Comparison of ENCODE assay signal across 36 cellular contexts in the genomic region with DNA sequence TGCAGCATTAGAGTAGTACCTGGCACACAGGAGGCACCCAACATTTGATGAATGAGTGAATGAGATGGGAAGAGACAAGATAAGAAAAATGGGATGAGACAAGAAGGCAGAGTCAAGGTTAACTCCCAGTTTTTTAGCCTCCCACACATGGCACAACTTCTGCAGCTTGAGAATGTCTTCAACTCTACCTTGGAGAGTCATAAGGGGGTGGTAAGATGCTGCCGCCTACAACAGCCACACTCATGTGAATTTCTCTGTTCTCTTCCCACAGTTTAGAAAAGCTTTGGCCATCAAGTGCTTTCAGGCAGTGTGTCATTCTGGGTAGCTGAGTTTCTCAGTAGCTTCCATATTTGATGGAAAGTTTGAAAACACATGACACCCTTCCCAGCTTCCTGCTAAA. TPM values are rescaled to one million over a fixed set of nuclear protein-coding genes. Genes with fewer than 3 reads are reported as not detected.
"Had no signal": no experiment of that assay in that cellular context is flagged by ENCODE, and none has a peak within 500 bp of the region (broad histone marks: within the 10 kb centered on the region; RNA-seq: fewer than 3 reads in every experiment).

No MANE protein-coding gene starts in this region.

- H3K4me3 ChIP-seq: adrenal gland, ascending aorta, body of pancreas, breast epithelium, cardiac muscle cell had no signal

- H3K27me3 ChIP-seq: adrenal gland, ascending aorta, body of pancreas, brain microvascular endothelial cell, breast epithelium, cardiac muscle cell had no signal

- H3K27ac ChIP-seq: adrenal gland, ascending aorta, body of pancreas, brain microvascular endothelial cell, breast epithelium, cardiac muscle cell had no signal

- H3K36me3 ChIP-seq: adrenal gland, ascending aorta, brain microvascular endothelial cell, breast epithelium, cardiac muscle cell had no signal

- DNase-seq: activated effector memory CD4-positive, alpha-beta T cell treated with anti-CD3 and anti-CD28 coated beads, Interleukin-2, amount 50 U/mL, for 16 hours; activated effector memory CD4-positive, alpha-beta T cell treated with Interleukin-2 at 50 U/mL for 16 hours; activated gamma-delta T cell; activated gamma-delta T cell treated with Interleukin-2 at 50 U/mL for 16 hours; activated naive CD4-positive, alpha-beta T cell; activated naive CD4-positive, alpha-beta T cell treated with anti-CD3 and anti-CD28 coated beads for 36 hours; activated naive CD4-positive, alpha-beta T cell treated with anti-CD3 and anti-CD28 coated beads, Interleukin-2, amount 10 ng/mL, durations not matched to agents 7 days and 5 days; activated naive CD4-positive, alpha-beta T cell treated with anti-CD3 and anti-CD28 coated beads, Interleukin-2, amount 50 U/mL, for 16 hours; activated naive CD4-positive, alpha-beta T cell treated with Interleukin-2 at 50 U/mL for 16 hours; activated naive CD8-positive, alpha-beta T cell treated with anti-CD3 and anti-CD28 coated beads for 36 hours; activated naive CD8-positive, alpha-beta T cell treated with anti-CD3 and anti-CD28 coated beads, Interleukin-2, amount 10 ng/mL, durations not matched to agents 7 days and 5 days; activated naive CD8-positive, alpha-beta T cell treated with anti-CD3 and anti-CD28 coated beads, Interleukin-2, amount 50 U/mL, for 24 hours; activated T-cell treated with anti-CD3 and anti-CD28 coated beads, Interleukin-2, amount 50 U/mL, for 1 hour; activated T-cell treated with anti-CD3 and anti-CD28 coated beads, Interleukin-2, amount 50 U/mL, for 24 hours; activated T-cell treated with anti-CD3 and anti-CD28 coated beads, Interleukin-2, amount 50 U/mL, for 4 hours; activated T-cell treated with anti-CD3 and anti-CD28 coated beads, Interleukin-2, amount 50 U/mL, for 48 hours; activated T-cell treated with anti-CD3 and anti-CD28 coated beads, Interleukin-2, amount 50 U/mL, for 72 hours; adrenal gland; amniotic stem cell; amygdala; anterior cingulate cortex; aorta; body of pancreas; brain microvascular endothelial cell; central memory CD4-positive, alpha-beta T cell; cerebellar nuclear complex had no signal

- H3K9me3 ChIP-seq: adrenal gland, ascending aorta, breast epithelium had no signal

- H3K4me1 ChIP-seq: adrenal gland, ascending aorta, body of pancreas, breast epithelium had no signal

- ATAC-seq: activated naive CD4-positive, alpha-beta T cell treated with anti-CD3 and anti-CD28 coated beads, Interleukin-2, amount 50 U/mL, for 72 hours; activated naive CD8-positive, alpha-beta T cell treated with anti-CD3 and anti-CD28 coated beads, Interleukin-2, amount 50 U/mL, for 24 hours; activated T-cell treated with anti-CD3 and anti-CD28 coated beads, Interleukin-2, amount 50 U/mL, for 4 hours; activated T-cell treated with anti-CD3 and anti-CD28 coated beads, Interleukin-2, amount 50 U/mL, for 72 hours; activated T-helper 17 cell treated with anti-CD3 and anti-CD28 coated beads, Interleukin-2, amount 50 U/mL, for 72 hours; body of pancreas had no signal

RNA-seq across cellular contexts. Expression of gene GPR6, which starts 19.5 kb away (rescaled TPM):
- total RNA-seq: activated naive CD4-positive, alpha-beta T cell treated with anti-CD3 and anti-CD28 coated beads for 36 hours; activated naive CD4-positive, alpha-beta T cell treated with anti-CD3 and anti-CD28 coated beads, Interleukin-2, amount 50 U/mL, for 72 hours; activated naive CD8-positive, alpha-beta T cell treated with anti-CD3 and anti-CD28 coated beads for 36 hours; activated naive CD8-positive, alpha-beta T cell treated with anti-CD3 and anti-CD28 coated beads, Interleukin-2, amount 10 ng/mL, durations not matched to agents 7 days and 5 days; activated T-cell treated with anti-CD3 and anti-CD28 coated beads, Interleukin-2, amount 50 U/mL, for 4 hours; activated T-cell treated with anti-CD3 and anti-CD28 coated beads, Interleukin-2, amount 50 U/mL, for 72 hours; activated T-helper 1 cell treated with anti-CD3 and anti-CD28 coated beads, Interleukin-12 subunit alpha, Interleukin-12 subunit beta, Interleukin-2, Interleukin-4 antibody, amounts not matched to agents 30 ng/mL and 10 ng/mL and 1 ng/mL, durations not matched to agents 14 hours and 24 hours and 36 hours; activated T-helper 17 cell treated with anti-CD3 and anti-CD28 coated beads, Interleukin-2, amount 50 U/mL, for 72 hours; activated T-helper 2 cell treated with anti-CD3 and anti-CD28 coated beads, Interferon-gamma antibody, Interleukin-2, Interleukin-4, amounts not matched to agents 10 μg/mL and 5 μg/mL and 100 μg/mL, durations not matched to agents 14 hours and 24 hours and 36 hours; adrenal gland; aorta; ascending aorta; astrocyte; body of pancreas; bronchial epithelial cell; cardiac muscle cell; cardiac septum had no signal
